In genomic region chr2:48045613-48046012, GRCh38 we compare ENCODE assay signal across 18 cellular contexts.
DNase-seq lines count a peak whose midpoint lies in the region; ATAC-seq, FAIRE-seq and TF ChIP-seq lines count a peak whose summit lies in the region.
"Had no signal": no experiment of that assay in that cellular context is flagged by ENCODE, and none has a peak within 500 bp of the region (broad histone marks: within the 10 kb centered on the region; RNA-seq: fewer than 3 reads in every experiment).

No MANE protein-coding gene starts in this region.

- no peaks in the 10 kb centered on the region for H3K4me1 Mint-ChIP-seq in activated CD4-positive, alpha-beta T cell treated with anti-CD3 and anti-CD28 coated beads, Interleukin-2, amount 10 ng/mL, durations not matched to agents 24 days and 14 days

- H3K27me3 Mint-ChIP-seq in activated CD4-positive, alpha-beta T cell treated with anti-CD3 and anti-CD28 coated beads, Interleukin-2, amount 10 ng/mL, durations not matched to agents 24 days and 14 days: no peaks in the 10 kb centered on the region

- H3K27me3 ChIP-seq in small intestine (ENCODE audit: control insufficient read depth in 2 of 2, insufficient read depth in 2 of 2, low read length in 2 of 2) (no peaks in the 10 kb centered on the region), pancreas (no peaks in the 10 kb centered on the region)
- H3K27me3 ChIP-seq: SJCRH30 had no signal

- H3K4me3 ChIP-seq in small intestine (ENCODE audit: low read depth in 1 of 2, low read length in 2 of 2) (no peak overlapping the region), pancreas (no peak overlapping the region)
- H3K4me3 ChIP-seq: SJCRH30 had no signal

- H3K4me3 Mint-ChIP-seq in activated CD4-positive, alpha-beta T cell treated with anti-CD3 and anti-CD28 coated beads, Interleukin-2, amount 10 ng/mL, durations not matched to agents 24 days and 14 days: no peak overlapping the region
- H3K4me3 Mint-ChIP-seq: CD4-positive, alpha-beta T cell had no signal

- TF ChIP-seq CTCF in pancreas (IDR thresholded peaks at IDR 0.05): no peak

- H3K27ac Mint-ChIP-seq in activated CD4-positive, alpha-beta T cell treated with anti-CD3 and anti-CD28 coated beads, Interleukin-2, amount 10 ng/mL, durations not matched to agents 24 days and 14 days: no peak overlapping the region
- H3K27ac Mint-ChIP-seq: CD4-positive, alpha-beta T cell had no signal

- H3K36me3 Mint-ChIP-seq in activated CD4-positive, alpha-beta T cell treated with anti-CD3 and anti-CD28 coated beads, Interleukin-2, amount 10 ng/mL, durations not matched to agents 24 days and 14 days (ENCODE audit: low read depth): no peaks in the 10 kb centered on the region

- intact Hi-C loops in activated CD4-positive, alpha-beta T cell treated with anti-CD3 and anti-CD28 coated beads, Interleukin-2, amount 10 ng/mL, durations not matched to agents 24 days and 14 days (cut with micrococcal nuclease): no loop called here
- intact Hi-C loops in pancreas (cut with DNase I): no loop called here

- H3K9me3 Mint-ChIP-seq in activated CD4-positive, alpha-beta T cell treated with anti-CD3 and anti-CD28 coated beads, Interleukin-2, amount 10 ng/mL, durations not matched to agents 24 days and 14 days: peaks cover 6% of the 10 kb centered on the region
- H3K9me3 Mint-ChIP-seq: CD4-positive, alpha-beta T cell had no signal

- no peaks in the 10 kb centered on the region for H3K9me3 ChIP-seq in small intestine (ENCODE audit: control insufficient read depth, low read depth)
- H3K9me3 ChIP-seq in pancreas: no peaks in the 10 kb centered on the region
- H3K9me3 ChIP-seq: SJCRH30 had no signal

- DNase-seq in activated CD4-positive, alpha-beta T cell treated with anti-CD3 and anti-CD28 coated beads, Interleukin-2, amount 10 ng/mL, durations not matched to agents 24 days and 14 days: peak; percentile 6
- no peak for DNase-seq in activated CD4-positive, alpha-beta T cell treated with anti-CD3 and anti-CD28 coated beads, Interleukin-2, amount 50 U/mL, for 48 hours
- peak; percentile 67 for DNase-seq in MV-4-11 (lab: John Stamatoyannopoulos, UW)
- peak; percentile 32 for DNase-seq in globus pallidus (ENCODE audit: low spot score)
- no peak for DNase-seq in small intestine
- DNase-seq in pancreas: no peak
- DNase-seq in T-helper 1 cell: no peak
- DNase-seq: Calu3; CD4-positive, alpha-beta T cell; IMR-90; NCI-H1092; NCI-H2107; NCI-H345; NCI-H69; SJCRH30 had no signal

- H3K27ac ChIP-seq in small intestine (ENCODE audit: low read depth in 1 of 2, low read length in 1 of 2) (no peak overlapping the region), pancreas (no peak overlapping the region)
- H3K27ac ChIP-seq: SJCRH30 had no signal

- no peak for FAIRE-seq in small intestine (lab: Jason Lieb, UNC)
- no peak for FAIRE-seq in pancreas (lab: Jason Lieb, UNC)
- FAIRE-seq: A204.1, H1 had no signal

- ATAC-seq in HG02885 (IDR thresholded peaks at IDR 0.05; ENCODE audit: poor library complexity, unreplicated experiment) (no peak), pancreas (no peak)

- 73 to 88% (median 75%) methylated on average over 1 of the region's 1 CpG for WGBS in small intestine, 3 donors
- WGBS in pancreas, 2 donors: 68 to 72% methylated on average over 1 of the region's 1 CpG

- H3K36me3 ChIP-seq in small intestine (ENCODE audit: control insufficient read depth in 2 of 2, insufficient read depth in 2 of 2, low read length in 2 of 2) (no peaks in the 10 kb centered on the region), pancreas (no peaks in the 10 kb centered on the region)
- H3K36me3 ChIP-seq: SJCRH30 had no signal

- no peaks in the 10 kb centered on the region for H3K4me1 ChIP-seq in small intestine (ENCODE audit: control insufficient read depth in 2 of 2, insufficient read depth in 1 of 2, low read depth in 1 of 2, low read length in 1 of 2)
- no peaks in the 10 kb centered on the region for H3K4me1 ChIP-seq in pancreas
- H3K4me1 ChIP-seq: SJCRH30 had no signal

Comparison
In these comparisons a context has a peak if more than half of its experiments do, and no peak if none do; other contexts are left out.
1. DNase-seq: peak in activated CD4-positive, alpha-beta T cell treated with anti-CD3 and anti-CD28 coated beads, Interleukin-2, amount 10 ng/mL, durations not matched to agents 24 days and 14 days (single experiment), MV-4-11 (single experiment) and globus pallidus (single experiment); none in activated CD4-positive, alpha-beta T cell treated with anti-CD3 and anti-CD28 coated beads, Interleukin-2, amount 50 U/mL, for 48 hours (0 of 2), small intestine (single experiment), pancreas (0 of 6) and T-helper 1 cell (0 of 5).